Comparison of ENCODE assay signal across 24 cellular contexts in genomic region chr1:174324493-174324892, GRCh38.
DNase-seq lines count a peak whose midpoint lies in the region; ATAC-seq, FAIRE-seq and TF ChIP-seq lines count a peak whose summit lies in the region.
"Had no signal": no experiment of that assay in that cellular context is flagged by ENCODE, and none has a peak within 500 bp of the region (broad histone marks: within the 10 kb centered on the region; RNA-seq: fewer than 3 reads in every experiment).

No MANE protein-coding gene starts in this region.

- TF ChIP-seq RAD21 in K562 (CRISPR knock-in tag; conservative IDR thresholded peaks at IDR 0.05 in 1 of 2, IDR thresholded peaks at IDR 0.05 in 1 of 2): no peak

- H3K4me2 ChIP-seq in MM.1S (ENCODE audit: low read depth, low read length): peak overlapping the region; percentile 34
- H3K4me2 ChIP-seq in K562 (ENCODE audit: insufficient read depth, low read length): no peak overlapping the region

- no peak for TF ChIP-seq EP300 in K562 (IDR thresholded peaks at IDR 0.05; ENCODE audit: low read length)

- POLR2A ChIA-PET in activated CD8-positive, alpha-beta T cell treated with anti-CD3 and anti-CD28 coated beads, Interleukin-2, amount 10 ng/mL, durations not matched to agents 7 days and 5 days (lab: Charles Lee): no interaction called here
- POLR2A ChIA-PET in activated CD8-positive, alpha-beta T cell treated with anti-CD3 and anti-CD28 coated beads for 36 hours (lab: Charles Lee): no interaction called here
- POLR2A ChIA-PET in K562 (lab: Yijun Ruan, JAX): no interaction called here

- H3K79me2 ChIP-seq in MM.1S (ENCODE audit: low read length): no peaks in the 10 kb centered on the region
- H3K79me2 ChIP-seq in K562 (ENCODE audit: control insufficient read depth, insufficient read depth, low read length): no peaks in the 10 kb centered on the region

- intact Hi-C loops in activated CD8-positive, alpha-beta T cell treated with anti-CD3 and anti-CD28 coated beads for 36 hours (cut with micrococcal nuclease): no loop called here
- intact Hi-C loops in K562 (cut with micrococcal nuclease): no loop called here

- no peaks in the 10 kb centered on the region for H3K9me1 ChIP-seq in K562 (ENCODE audit: control insufficient read depth, insufficient read depth, low read length)

- H3K9me3 ChIP-seq in MM.1S (replicated peaks; ENCODE audit: insufficient read depth, low read length) (no peaks in the 10 kb centered on the region), K562 (replicated peaks; ENCODE audit: control insufficient read depth, insufficient read depth, low read depth, low read length) (peaks cover 8% of the 10 kb centered on the region)

- H3F3A ChIP-seq in MM.1S (ENCODE audit: insufficient read depth, low read length): no peaks in the 10 kb centered on the region

- no peak for TF ChIP-seq CTCF in activated CD8-positive, alpha-beta T cell treated with anti-CD3 and anti-CD28 coated beads for 36 hours (IDR thresholded peaks at IDR 0.05)
- TF ChIP-seq CTCF in MM.1S (IDR thresholded peaks at IDR 0.05; ENCODE audit: low read length) (no peak), K562 (IDR thresholded peaks at IDR 0.05 in 2 of 3, conservative IDR thresholded peaks at IDR 0.05 in 1 of 3; ENCODE audit: insufficient read depth in 2 of 3, low read depth in 1 of 3, low read length in 3 of 3) (no peak)

- H3K9ac ChIP-seq in MM.1S (ENCODE audit: low read length) (no peak overlapping the region), K562 (ENCODE audit: insufficient read depth in 1 of 2, low read depth in 2 of 2, low read length in 2 of 2) (no peak overlapping the region)

- H3K9me3 Mint-ChIP-seq in activated CD8-positive, alpha-beta T cell treated with anti-CD3 and anti-CD28 coated beads, Interleukin-2, amount 10 ng/mL, durations not matched to agents 7 days and 5 days (ENCODE audit: insufficient read depth): peaks cover 55% of the 10 kb centered on the region
- peaks cover 51% of the 10 kb centered on the region for H3K9me3 Mint-ChIP-seq in activated CD8-positive, alpha-beta T cell treated with anti-CD3 and anti-CD28 coated beads for 36 hours
- peaks cover 23 to 34% of the 10 kb centered on the region in 2 donors for H3K9me3 Mint-ChIP-seq in stimulated activated naive B cell treated with anti-CD40 and anti-IgM and Interleukin-4, amounts not matched to agents 10 μg/mL and 1 μg/mL and 100 μg/mL, for 72 hours

- no peak for FAIRE-seq in K562 (lab: Jason Lieb, UNC)
- FAIRE-seq: HepG2 had no signal

- CTCF ChIA-PET in activated CD8-positive, alpha-beta T cell treated with anti-CD3 and anti-CD28 coated beads, Interleukin-2, amount 10 ng/mL, durations not matched to agents 7 days and 5 days (lab: Charles Lee): no interaction called here
- CTCF ChIA-PET in activated CD8-positive, alpha-beta T cell treated with anti-CD3 and anti-CD28 coated beads for 36 hours (lab: Charles Lee): no interaction called here
- CTCF ChIA-PET in K562 (lab: Yijun Ruan, JAX; ENCODE audit: low intra/inter-chr PET ratio): no interaction called here

- H3K36me3 Mint-ChIP-seq in activated CD8-positive, alpha-beta T cell treated with anti-CD3 and anti-CD28 coated beads, Interleukin-2, amount 10 ng/mL, durations not matched to agents 7 days and 5 days (ENCODE audit: low read depth): peaks cover 55% of the 10 kb centered on the region
- peaks cover 58% of the 10 kb centered on the region for H3K36me3 Mint-ChIP-seq in activated CD8-positive, alpha-beta T cell treated with anti-CD3 and anti-CD28 coated beads for 36 hours (ENCODE audit: low read depth)
- H3K36me3 Mint-ChIP-seq in stimulated activated naive B cell treated with anti-CD40 and anti-IgM and Interleukin-4, amounts not matched to agents 10 μg/mL and 1 μg/mL and 100 μg/mL, for 72 hours: peaks cover 51 to 64% of the 10 kb centered on the region in 2 donors

- H3K27ac ChIP-seq in MM.1S (ENCODE audit: low read length): peak overlapping the region; percentile 2; the same call in 1 of the 2 replicates
- no peak overlapping the region for H3K27ac ChIP-seq in K562 (ENCODE audit: extremely low read depth, low read depth, low read length)
- H3K27ac ChIP-seq: 22Rv1, C4-2B, HL-60, Peyer's patch had no signal

- H2AFZ ChIP-seq in MM.1S (ENCODE audit: low read length): no peak overlapping the region
- no peak overlapping the region for H2AFZ ChIP-seq in K562 (ENCODE audit: low read depth, low read length)

- no peaks in the 10 kb centered on the region for H3K27me3 ChIP-seq in MM.1S (replicated peaks; ENCODE audit: insufficient read depth, low read length)
- no peaks in the 10 kb centered on the region; a peak in 1 of 5 replicates for H3K27me3 ChIP-seq in K562 (ENCODE audit: control insufficient read depth in 2 of 2, insufficient read depth in 2 of 2, low read length in 2 of 2)
- H3K27me3 ChIP-seq: Peyer's patch had no signal

- ATAC-seq in activated CD8-positive, alpha-beta T cell treated with anti-CD3 and anti-CD28 coated beads, Interleukin-2, amount 10 ng/mL, durations not matched to agents 7 days and 5 days: no peak
- ATAC-seq in activated CD8-positive, alpha-beta T cell treated with anti-CD3 and anti-CD28 coated beads for 36 hours: no peak
- ATAC-seq in K562: no peak
- no peak for ATAC-seq in stimulated activated naive B cell treated with anti-CD40 and anti-IgM and Interleukin-4, amounts not matched to agents 10 μg/mL and 1 μg/mL and 100 μg/mL, for 72 hours (replicated peaks)
- ATAC-seq: HepG2 had no signal

- no peaks in the 10 kb centered on the region for H4K20me1 ChIP-seq in MM.1S (ENCODE audit: insufficient read depth, low read length)
- no peaks in the 10 kb centered on the region for H4K20me1 ChIP-seq in K562 (replicated peaks; ENCODE audit: control insufficient read depth, insufficient read depth, low read length)

- H3K36me3 ChIP-seq in MM.1S (replicated peaks; ENCODE audit: insufficient read depth, low read length) (no peaks in the 10 kb centered on the region), K562 (ENCODE audit: control insufficient read depth, insufficient read depth, low read length) (no peaks in the 10 kb centered on the region)

- H3K27ac Mint-ChIP-seq in activated CD8-positive, alpha-beta T cell treated with anti-CD3 and anti-CD28 coated beads, Interleukin-2, amount 10 ng/mL, durations not matched to agents 7 days and 5 days: peak overlapping the region; percentile 46
- no peak overlapping the region for H3K27ac Mint-ChIP-seq in activated CD8-positive, alpha-beta T cell treated with anti-CD3 and anti-CD28 coated beads for 36 hours
- H3K27ac Mint-ChIP-seq in stimulated activated naive B cell treated with anti-CD40 and anti-IgM and Interleukin-4, amounts not matched to agents 10 μg/mL and 1 μg/mL and 100 μg/mL, for 72 hours: peak overlapping the region; percentile 10
- H3K27ac Mint-ChIP-seq: CD8-positive, alpha-beta memory T cell had no signal

- no peak overlapping the region for H3K4me3 Mint-ChIP-seq in activated CD8-positive, alpha-beta T cell treated with anti-CD3 and anti-CD28 coated beads, Interleukin-2, amount 10 ng/mL, durations not matched to agents 7 days and 5 days
- H3K4me3 Mint-ChIP-seq in activated CD8-positive, alpha-beta T cell treated with anti-CD3 and anti-CD28 coated beads for 36 hours: no peak overlapping the region
- H3K4me3 Mint-ChIP-seq in stimulated activated naive B cell treated with anti-CD40 and anti-IgM and Interleukin-4, amounts not matched to agents 10 μg/mL and 1 μg/mL and 100 μg/mL, for 72 hours: no peak overlapping the region

- WGBS in K562 (ENCODE audit: insufficient coverage, low coverage, missing lambda C conversion rate): 95% methylated on average over 1 of the region's 1 CpG

- H3K4me3 ChIP-seq in MM.1S (ENCODE audit: low read length): no peak overlapping the region
- H3K4me3 ChIP-seq in K562: no peak overlapping the region
- H3K4me3 ChIP-seq: Peyer's patch had no signal

- DNase-seq in activated CD8-positive, alpha-beta T cell treated with anti-CD3 and anti-CD28 coated beads, Interleukin-2, amount 10 ng/mL, durations not matched to agents 7 days and 5 days: no peak
- no peak for DNase-seq in activated CD8-positive, alpha-beta T cell treated with anti-CD3 and anti-CD28 coated beads for 36 hours
- no peak for DNase-seq in MM.1S
- no peak for DNase-seq in K562 (ENCODE audit: extremely low read depth in 1 of 4, low spot score in 3 of 4)
- no peak for DNase-seq in stimulated activated naive B cell treated with anti-CD40 and anti-IgM and Interleukin-4, amounts not matched to agents 10 μg/mL and 1 μg/mL and 100 μg/mL, for 72 hours
- no peak for DNase-seq in retina
- no peak for DNase-seq in NCI-H128 (lab: John Stamatoyannopoulos, UW; ENCODE audit: unreplicated experiment)
- DNase-seq in NCI-H2029 treated with DMSO at 0.1 percent for 48 hours (lab: John Stamatoyannopoulos, UW): no peak
- DNase-seq: ACHN; CD8-positive, alpha-beta memory T cell; DMS53; EL; GF-D8; H7; NCI-H1105; NCI-H2081 treated with DMSO at 0.1 percent for 48 hours; NCI-H446 treated with DMSO at 0.1 percent for 48 hours; NCI-H526 treated with DMSO at 0.1 percent for 48 hours; Peyer's patch; T-helper 1 cell had no signal

- H3K27me3 Mint-ChIP-seq in activated CD8-positive, alpha-beta T cell treated with anti-CD3 and anti-CD28 coated beads, Interleukin-2, amount 10 ng/mL, durations not matched to agents 7 days and 5 days (ENCODE audit: low read depth): no peaks in the 10 kb centered on the region
- H3K27me3 Mint-ChIP-seq in activated CD8-positive, alpha-beta T cell treated with anti-CD3 and anti-CD28 coated beads for 36 hours: no peaks in the 10 kb centered on the region
- H3K27me3 Mint-ChIP-seq in stimulated activated naive B cell treated with anti-CD40 and anti-IgM and Interleukin-4, amounts not matched to agents 10 μg/mL and 1 μg/mL and 100 μg/mL, for 72 hours: no peaks in the 10 kb centered on the region
- H3K27me3 Mint-ChIP-seq: CD8-positive, alpha-beta memory T cell had no signal

- no peak for TF ChIP-seq POLR2A in K562 (conservative IDR thresholded peaks at IDR 0.05)

- H3K4me1 ChIP-seq in MM.1S (ENCODE audit: low read length): peaks cover 19% of the 10 kb centered on the region
- H3K4me1 ChIP-seq in K562 (replicated peaks in 1 of 2; ENCODE audit: control insufficient read depth in 2 of 2, insufficient read depth in 2 of 2, low read length in 2 of 2): no peaks in the 10 kb centered on the region
- H3K4me1 ChIP-seq: Peyer's patch had no signal

- H3K4me1 Mint-ChIP-seq in activated CD8-positive, alpha-beta T cell treated with anti-CD3 and anti-CD28 coated beads, Interleukin-2, amount 10 ng/mL, durations not matched to agents 7 days and 5 days (ENCODE audit: low read depth): peaks cover 17% of the 10 kb centered on the region
- peaks cover 6% of the 10 kb centered on the region for H3K4me1 Mint-ChIP-seq in activated CD8-positive, alpha-beta T cell treated with anti-CD3 and anti-CD28 coated beads for 36 hours (ENCODE audit: low read depth)
- H3K4me1 Mint-ChIP-seq in stimulated activated naive B cell treated with anti-CD40 and anti-IgM and Interleukin-4, amounts not matched to agents 10 μg/mL and 1 μg/mL and 100 μg/mL, for 72 hours: peaks cover 11 to 20% of the 10 kb centered on the region in 2 donors

- BruUV-seq in K562 (replicated peaks; lab: Mats Ljungman, UMichigan): no TSS peak

- in situ Hi-C loops in K562 (cut with MboI): no loop called here

- H3K9me2 ChIP-seq in MM.1S (replicated peaks; ENCODE audit: insufficient read depth, low read length): no peaks in the 10 kb centered on the region

TF ChIP-seq in K562, 482 proteins besides CTCF, POLR2A, EP300 and RAD21:
- TF ChIP-seq ZNF75A (CRISPR knock-in tag; IDR thresholded peaks at IDR 0.05) (peak; percentile 64; the same call in 1 of the 2 replicates), MCM3 (IDR thresholded peaks at IDR 0.05) (no peak)
